Comparison of ENCODE assay signal across 31 cellular contexts in the genomic region with DNA sequence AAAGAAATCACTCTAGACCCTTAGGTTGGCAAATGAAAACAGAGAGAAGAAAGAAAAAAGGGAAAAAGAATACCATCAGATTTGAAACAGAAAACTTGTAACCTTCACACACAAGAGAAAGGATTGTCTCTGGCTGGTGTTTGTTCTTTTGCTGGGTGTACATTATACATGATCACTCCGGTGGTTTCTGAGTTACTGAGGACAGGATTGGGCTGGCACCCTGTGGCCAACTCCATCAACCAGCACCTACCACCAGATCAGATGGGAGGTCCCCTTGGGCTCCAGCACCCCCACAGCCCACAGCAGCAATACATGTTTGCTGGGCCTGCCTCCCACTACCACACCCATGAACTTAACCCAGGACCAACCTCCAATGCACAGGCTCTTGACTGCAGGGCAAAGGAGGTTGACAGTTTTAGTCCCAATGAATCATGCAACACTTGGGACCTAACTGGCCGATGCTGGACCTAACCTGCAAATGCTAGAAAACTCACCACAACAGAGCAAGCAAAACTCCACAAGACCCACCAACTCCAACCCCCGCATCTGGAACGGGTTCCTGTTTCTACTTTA.
DNase-seq lines count a peak whose midpoint lies in the region; ATAC-seq, FAIRE-seq and TF ChIP-seq lines count a peak whose summit lies in the region.
"Had no signal": no experiment of that assay in that cellular context is flagged by ENCODE, and none has a peak within 500 bp of the region (broad histone marks: within the 10 kb centered on the region; RNA-seq: fewer than 3 reads in every experiment).

No MANE protein-coding gene starts in this region.

- no peak overlapping the region for H2AFZ ChIP-seq in SK-N-SH (ENCODE audit: low read depth)

- TF ChIP-seq CTCF in SK-N-SH (IDR thresholded peaks at IDR 0.05): no peak
- TF ChIP-seq CTCF in RWPE2 (IDR thresholded peaks at IDR 0.05; ENCODE audit: poor library complexity, severe bottlenecking): no peak
- no peak for TF ChIP-seq CTCF in mucosa of descending colon (IDR thresholded peaks at IDR 0.05)

- 0 out of 2 replicates have a peak, but pooled peaks cover 10% of the 10 kb centered on the region for H3K79me2 ChIP-seq in SK-N-SH (ENCODE audit: insufficient read depth)

- H3K9me2 ChIP-seq in SK-N-SH: no peaks in the 10 kb centered on the region

- DNase-seq in SK-N-SH (no peak), RWPE2 (ENCODE audit: low spot score) (no peak), mucosa of descending colon (no peak), urothelium cell line (ENCODE audit: low spot score) (no peak), D341Med (ENCODE audit: low spot score) (no peak), NCI-H1105 treated with DMSO at 0.1 percent for 48 hours (lab: John Stamatoyannopoulos, UW) (no peak), amniotic stem cell (lab: John Stamatoyannopoulos, UW) (no peak)
- DNase-seq: activated CD4-positive, alpha-beta memory T cell treated with anti-CD3 and anti-CD28 coated beads, Interleukin-2, amount 10 ng/mL, durations not matched to agents 7 days and 5 days; activated CD4-positive, CD25-positive, alpha-beta regulatory T cell treated with anti-CD3 and anti-CD28 coated beads, Interleukin-2, amount 50 U/mL, for 72 hours; anterior cingulate cortex; effector memory CD8-positive, alpha-beta T cell; erythroblast; glutamatergic neuron; GOT3; kidney; lower lobe of right lung; NCI-H1436 treated with DMSO at 0.1 percent for 48 hours; NCI-H446 treated with DMSO at 0.1 percent for 48 hours; NK-92 treated with Interleukin-12 subunit alpha and Interleukin-12 subunit beta, amount 100 ng/mL, for 24 hours; Peyer's patch; right cardiac atrium; stimulated activated CD4-positive, alpha-beta T cell treated with anti-CD3 and anti-CD28 coated beads, Interleukin-4, amount 100 ng/mL, for 4 hours had no signal

- no peak for TF ChIP-seq EP300 in SK-N-SH (IDR thresholded peaks at IDR 0.05; ENCODE audit: borderline replicate concordance in 1 of 2, low read depth in 1 of 2, low read length in 1 of 2)

- H3K4me3 ChIP-seq in SK-N-SH (ENCODE audit: low read depth in 2 of 2, low read length in 1 of 2) (no peak overlapping the region), RWPE2 (ENCODE audit: severe bottlenecking) (no peak overlapping the region), mucosa of descending colon (no peak overlapping the region)
- H3K4me3 ChIP-seq: coronary artery, K562, lower lobe of right lung, Peyer's patch, SJSA1, suprapubic skin, vagina had no signal

- peak; percentile 59 for FAIRE-seq in urothelium cell line (lab: Jason Lieb, UNC)
- FAIRE-seq: K562, kidney, TTC549 had no signal

- H3K27me3 ChIP-seq in SK-N-SH (ENCODE audit: insufficient read depth): no peaks in the 10 kb centered on the region
- no peaks in the 10 kb centered on the region for H3K27me3 ChIP-seq in RWPE2 (ENCODE audit: insufficient read depth, poor library complexity, severe bottlenecking)
- H3K27me3 ChIP-seq: Peyer's patch, SJSA1, suprapubic skin, vagina had no signal

- POLR2A ChIA-PET in SK-N-SH (lab: Yijun Ruan, JAX): no interaction called here

- H3K9me3 ChIP-seq in SK-N-SH (no peaks in the 10 kb centered on the region), RWPE2 (ENCODE audit: severe bottlenecking) (no peaks in the 10 kb centered on the region), mucosa of descending colon (no peaks in the 10 kb centered on the region)
- H3K9me3 ChIP-seq: lower lobe of right lung, Peyer's patch, SJSA1, suprapubic skin, vagina had no signal

- no peak for TF ChIP-seq RAD21 in SK-N-SH (IDR thresholded peaks at IDR 0.05; ENCODE audit: low read length)

- H3K4me1 ChIP-seq in SK-N-SH (ENCODE audit: control insufficient read depth in 1 of 2, insufficient read depth in 2 of 2, low read depth in 1 of 2, low read length in 1 of 2) (peaks cover 16 to 31% of the 10 kb centered on the region in 2 experiments; a peak in 2 of 4 replicates), RWPE2 (ENCODE audit: insufficient read depth, poor library complexity, severe bottlenecking) (peaks cover 20% of the 10 kb centered on the region), mucosa of descending colon (ENCODE audit: low read depth) (peaks cover 49% of the 10 kb centered on the region)
- H3K4me1 ChIP-seq: lower lobe of right lung, vagina had no signal

- no peak overlapping the region for H3K9ac ChIP-seq in SK-N-SH

- ATAC-seq in SK-N-SH treated with all-trans-retinoic acid at 6 μM for 48 hours (peak; percentile 32; the same call in 2 of the 3 replicates), RWPE2 (ENCODE audit: low read depth) (peak; percentile 50; the same call in 2 of the 3 replicates), mucosa of descending colon (peak; percentile 23)
- ATAC-seq: activated naive CD4-positive, alpha-beta T cell treated with anti-CD3 and anti-CD28 coated beads, Interleukin-2, amount 50 U/mL, for 72 hours; effector memory CD8-positive, alpha-beta T cell; K562; lower lobe of right lung; right cardiac atrium; stimulated activated memory B cell treated with anti-CD40 and anti-IgM and Interleukin-4, amounts not matched to agents 10 μg/mL and 1 μg/mL and 100 μg/mL, for 72 hours had no signal

- no peak overlapping the region for H3K4me2 ChIP-seq in SK-N-SH

- no peaks in the 10 kb centered on the region for H4K20me1 ChIP-seq in SK-N-SH (ENCODE audit: insufficient read depth)

- intact Hi-C loops in mucosa of descending colon (cut with DNase I, micrococcal nuclease): no loop called here

- CTCF ChIA-PET in SK-N-SH (lab: Yijun Ruan, JAX): interaction anchor here (0.6 to 4.0 kb wide), 6 partner anchors 12 to 309 kb away, joined by 3 to 23 read pairs (median 4); a partner anchor contains a TSS

- 92% methylated on average over 4 of the region's 4 CpGs for WGBS in SK-N-SH (ENCODE audit: low lambda C conversion rate)

- H3K27ac ChIP-seq in SK-N-SH (ENCODE audit: low read depth in 2 of 2, low read length in 1 of 2): no peak overlapping the region
- H3K27ac ChIP-seq in RWPE2 (ENCODE audit: poor library complexity, severe bottlenecking): peak overlapping the region; percentile 29
- H3K27ac ChIP-seq: coronary artery, lower lobe of right lung, SJSA1, suprapubic skin, vagina had no signal

- no peaks in the 10 kb centered on the region for H3K36me3 ChIP-seq in SK-N-SH (replicated peaks in 1 of 2; ENCODE audit: control insufficient read depth in 1 of 2, insufficient read depth in 2 of 2, low read length in 1 of 2)
- peaks cover 17% of the 10 kb centered on the region for H3K36me3 ChIP-seq in RWPE2 (ENCODE audit: low read depth)
- H3K36me3 ChIP-seq in mucosa of descending colon (ENCODE audit: low read depth): no peaks in the 10 kb centered on the region
- H3K36me3 ChIP-seq: lower lobe of right lung, Peyer's patch, SJSA1, suprapubic skin, vagina had no signal

- H3F3A ChIP-seq in SK-N-SH (replicated peaks; ENCODE audit: insufficient read depth): no peaks in the 10 kb centered on the region

TF ChIP-seq in SK-N-SH treated with all-trans-retinoic acid at 6 μM for 48 hours, 23 proteins besides CTCF, POLR2A, EP300 and RAD21:
- TF ChIP-seq ZNF8 (CRISPR knock-in tag; IDR thresholded peaks at IDR 0.05) (no peak), ISL1 (CRISPR knock-in tag; IDR thresholded peaks at IDR 0.05) (no peak), TCF4 (CRISPR knock-in tag; IDR thresholded peaks at IDR 0.05; ENCODE audit: borderline replicate concordance) (no peak), RARB (CRISPR knock-in tag; IDR thresholded peaks at IDR 0.05) (no peak), OSR1 (CRISPR knock-in tag; IDR thresholded peaks at IDR 0.05) (no peak), PPARA (CRISPR knock-in tag; IDR thresholded peaks at IDR 0.05; ENCODE audit: borderline replicate concordance) (no peak), SNAI2 (CRISPR knock-in tag; IDR thresholded peaks at IDR 0.05) (no peak), ARNTL (CRISPR knock-in tag; IDR thresholded peaks at IDR 0.05; ENCODE audit: borderline replicate concordance, low read depth) (no peak)

TF ChIP-seq in SK-N-SH, 30 proteins besides CTCF, POLR2A, EP300 and RAD21 (continues in another document):
- TF ChIP-seq, protein P1, sequence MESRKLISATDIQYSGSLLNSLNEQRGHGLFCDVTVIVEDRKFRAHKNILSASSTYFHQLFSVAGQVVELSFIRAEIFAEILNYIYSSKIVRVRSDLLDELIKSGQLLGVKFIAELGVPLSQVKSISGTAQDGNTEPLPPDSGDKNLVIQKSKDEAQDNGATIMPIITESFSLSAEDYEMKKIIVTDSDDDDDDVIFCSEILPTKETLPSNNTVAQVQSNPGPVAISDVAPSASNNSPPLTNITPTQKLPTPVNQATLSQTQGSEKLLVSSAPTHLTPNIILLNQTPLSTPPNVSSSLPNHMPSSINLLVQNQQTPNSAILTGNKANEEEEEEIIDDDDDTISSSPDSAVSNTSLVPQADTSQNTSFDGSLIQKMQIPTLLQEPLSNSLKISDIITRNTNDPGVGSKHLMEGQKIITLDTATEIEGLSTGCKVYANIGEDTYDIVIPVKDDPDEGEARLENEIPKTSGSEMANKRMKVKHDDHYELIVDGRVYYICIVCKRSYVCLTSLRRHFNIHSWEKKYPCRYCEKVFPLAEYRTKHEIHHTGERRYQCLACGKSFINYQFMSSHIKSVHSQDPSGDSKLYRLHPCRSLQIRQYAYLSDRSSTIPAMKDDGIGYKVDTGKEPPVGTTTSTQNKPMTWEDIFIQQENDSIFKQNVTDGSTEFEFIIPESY (IDR thresholded peaks at IDR 0.05; ENCODE audit: borderline replicate concordance, low read depth): no peak
- no peak for TF ChIP-seq EZH2phosphoT487 (IDR thresholded peaks at IDR 0.05; ENCODE audit: borderline replicate concordance, low read depth)
- no peak for TF ChIP-seq YY1 (IDR thresholded peaks at IDR 0.05; ENCODE audit: low read depth)
- no peak for TF ChIP-seq CHD2 (IDR thresholded peaks at IDR 0.05; ENCODE audit: low read length, partially characterized antibody)
- TF ChIP-seq TAF1 (IDR thresholded peaks at IDR 0.05; ENCODE audit: borderline replicate concordance, low read depth, low read length): no peak
- no peak for TF ChIP-seq SIN3A (IDR thresholded peaks at IDR 0.05; ENCODE audit: borderline replicate concordance, low read depth, low read length)
- TF ChIP-seq MEF2A (IDR thresholded peaks at IDR 0.05; ENCODE audit: borderline replicate concordance, low read depth): no peak
- no peak for TF ChIP-seq JUND (IDR thresholded peaks at IDR 0.05)
- no peak for TF ChIP-seq GATA2 (CRISPR knock-in tag; IDR thresholded peaks at IDR 0.05)
- TF ChIP-seq POLR2AphosphoS5 (IDR thresholded peaks at IDR 0.05; ENCODE audit: low read depth, low read length): no peak
- TF ChIP-seq, protein P2, sequence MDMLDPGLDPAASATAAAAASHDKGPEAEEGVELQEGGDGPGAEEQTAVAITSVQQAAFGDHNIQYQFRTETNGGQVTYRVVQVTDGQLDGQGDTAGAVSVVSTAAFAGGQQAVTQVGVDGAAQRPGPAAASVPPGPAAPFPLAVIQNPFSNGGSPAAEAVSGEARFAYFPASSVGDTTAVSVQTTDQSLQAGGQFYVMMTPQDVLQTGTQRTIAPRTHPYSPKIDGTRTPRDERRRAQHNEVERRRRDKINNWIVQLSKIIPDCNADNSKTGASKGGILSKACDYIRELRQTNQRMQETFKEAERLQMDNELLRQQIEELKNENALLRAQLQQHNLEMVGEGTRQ (IDR thresholded peaks at IDR 0.05; ENCODE audit: borderline replicate concordance, low read depth, low read length): no peak
- no peak for TF ChIP-seq NRF1 (IDR thresholded peaks at IDR 0.05; ENCODE audit: low read depth, low read length)
- no peak for TF ChIP-seq FOXM1 (IDR thresholded peaks at IDR 0.05; ENCODE audit: low read depth)
